Comparison of ENCODE assay signal across 2 cellular contexts in the genomic region with DNA sequence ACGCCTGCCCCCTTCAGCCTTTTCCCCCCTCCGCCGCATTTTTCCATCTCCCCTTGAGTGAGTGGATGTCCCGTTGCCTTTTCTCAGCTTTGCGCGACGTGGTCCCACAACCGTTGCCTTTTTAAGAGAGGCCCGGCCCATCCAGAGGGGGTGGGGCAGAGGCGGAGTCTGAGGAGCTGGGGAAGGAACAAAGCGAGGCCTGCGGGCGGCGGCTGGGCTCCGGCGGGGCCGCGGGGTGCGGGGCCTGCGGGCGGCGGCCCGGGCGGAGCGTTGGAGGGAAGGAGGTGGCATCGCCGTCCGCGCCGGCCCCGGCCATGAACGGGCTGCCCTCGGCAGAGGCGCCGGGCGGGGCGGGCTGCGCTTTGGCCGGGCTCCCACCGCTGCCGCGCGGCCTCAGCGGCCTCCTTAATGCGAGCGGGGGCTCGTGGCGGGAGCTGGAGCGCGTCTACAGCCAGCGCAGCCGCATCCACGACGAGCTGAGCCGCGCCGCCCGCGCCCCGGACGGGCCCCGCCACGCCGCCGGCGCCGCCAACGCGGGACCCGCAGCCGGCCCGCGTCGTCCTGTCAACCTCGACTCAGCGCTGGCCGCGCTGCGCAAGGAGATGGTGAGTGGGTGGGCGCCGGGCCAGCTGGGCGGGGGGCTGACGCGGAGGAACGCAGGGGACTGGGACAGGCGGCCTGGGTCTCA.
TF ChIP-seq lines count a peak whose summit lies in the region.

A gene (plus strand): TSS at position 183 of the 688 bp plus-strand sequence. CDS start 132 bp downstream, at position 315.

TF ChIP-seq in HEK293, 187 proteins besides CTCF, POLR2A, EP300 and RAD21:
- TF ChIP-seq KLF10 (tag by site-specific recombination; IDR thresholded peaks at IDR 0.05) = peak; percentile 78; the same call in 1 of the 2 replicates
- peak; percentile 72 for TF ChIP-seq SP3 (tag by site-specific recombination; IDR thresholded peaks at IDR 0.05)
- no peak for TF ChIP-seq ZFP3 (tag by site-specific recombination; IDR thresholded peaks at IDR 0.05; ENCODE audit: low read depth)
- TF ChIP-seq, protein P1, sequence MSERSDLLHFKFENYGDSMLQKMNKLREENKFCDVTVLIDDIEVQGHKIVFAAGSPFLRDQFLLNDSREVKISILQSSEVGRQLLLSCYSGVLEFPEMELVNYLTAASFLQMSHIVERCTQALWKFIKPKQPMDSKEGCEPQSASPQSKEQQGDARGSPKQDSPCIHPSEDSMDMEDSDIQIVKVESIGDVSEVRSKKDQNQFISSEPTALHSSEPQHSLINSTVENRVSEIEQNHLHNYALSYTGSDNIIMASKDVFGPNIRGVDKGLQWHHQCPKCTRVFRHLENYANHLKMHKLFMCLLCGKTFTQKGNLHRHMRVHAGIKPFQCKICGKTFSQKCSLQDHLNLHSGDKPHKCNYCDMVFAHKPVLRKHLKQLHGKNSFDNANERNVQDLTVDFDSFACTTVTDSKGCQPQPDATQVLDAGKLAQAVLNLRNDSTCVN (tag by site-specific recombination; optimal IDR thresholded peaks at IDR 0.05) = peak; percentile 14
- TF ChIP-seq ZNF140 (tag by site-specific recombination; IDR thresholded peaks at IDR 0.05) = no peak
- peak; percentile 46; the same call in 1 of the 2 replicates for TF ChIP-seq ZBTB8A (tag by site-specific recombination; IDR thresholded peaks at IDR 0.05)
- TF ChIP-seq FEZF1 (tag by site-specific recombination; IDR thresholded peaks at IDR 0.05) = 0 out of 2 replicates have a peak, but pooled peaks have one; percentile 13
- TF ChIP-seq, protein P2, sequence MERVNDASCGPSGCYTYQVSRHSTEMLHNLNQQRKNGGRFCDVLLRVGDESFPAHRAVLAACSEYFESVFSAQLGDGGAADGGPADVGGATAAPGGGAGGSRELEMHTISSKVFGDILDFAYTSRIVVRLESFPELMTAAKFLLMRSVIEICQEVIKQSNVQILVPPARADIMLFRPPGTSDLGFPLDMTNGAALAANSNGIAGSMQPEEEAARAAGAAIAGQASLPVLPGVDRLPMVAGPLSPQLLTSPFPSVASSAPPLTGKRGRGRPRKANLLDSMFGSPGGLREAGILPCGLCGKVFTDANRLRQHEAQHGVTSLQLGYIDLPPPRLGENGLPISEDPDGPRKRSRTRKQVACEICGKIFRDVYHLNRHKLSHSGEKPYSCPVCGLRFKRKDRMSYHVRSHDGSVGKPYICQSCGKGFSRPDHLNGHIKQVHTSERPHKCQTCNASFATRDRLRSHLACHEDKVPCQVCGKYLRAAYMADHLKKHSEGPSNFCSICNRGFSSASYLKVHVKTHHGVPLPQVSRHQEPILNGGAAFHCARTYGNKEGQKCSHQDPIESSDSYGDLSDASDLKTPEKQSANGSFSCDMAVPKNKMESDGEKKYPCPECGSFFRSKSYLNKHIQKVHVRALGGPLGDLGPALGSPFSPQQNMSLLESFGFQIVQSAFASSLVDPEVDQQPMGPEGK (tag by site-specific recombination; IDR thresholded peaks at IDR 0.05) = 0 out of 2 replicates have a peak, but pooled peaks have one; percentile 22
- peak; percentile 100 for TF ChIP-seq ZFP69B (tag by site-specific recombination; IDR thresholded peaks at IDR 0.05)
- 0 out of 2 replicates have a peak, but pooled peaks have one; percentile 16 for TF ChIP-seq ZFHX2 (tag by site-specific recombination; conservative IDR thresholded peaks at IDR 0.05)
- TF ChIP-seq HOXA7 (CRISPR knock-in tag; IDR thresholded peaks at IDR 0.05; ENCODE audit: borderline replicate concordance) = no peak
- TF ChIP-seq ZNF394 (tag by site-specific recombination; IDR thresholded peaks at IDR 0.05; ENCODE audit: borderline replicate concordance) = no peak
- TF ChIP-seq KLF7 (tag by site-specific recombination; IDR thresholded peaks at IDR 0.05; ENCODE audit: borderline replicate concordance) = no peak
- TF ChIP-seq KLF9 (tag by site-specific recombination; IDR thresholded peaks at IDR 0.05; ENCODE audit: low read depth) = peak; percentile 75; the same call in 1 of the 2 replicates
- TF ChIP-seq, protein P3, sequence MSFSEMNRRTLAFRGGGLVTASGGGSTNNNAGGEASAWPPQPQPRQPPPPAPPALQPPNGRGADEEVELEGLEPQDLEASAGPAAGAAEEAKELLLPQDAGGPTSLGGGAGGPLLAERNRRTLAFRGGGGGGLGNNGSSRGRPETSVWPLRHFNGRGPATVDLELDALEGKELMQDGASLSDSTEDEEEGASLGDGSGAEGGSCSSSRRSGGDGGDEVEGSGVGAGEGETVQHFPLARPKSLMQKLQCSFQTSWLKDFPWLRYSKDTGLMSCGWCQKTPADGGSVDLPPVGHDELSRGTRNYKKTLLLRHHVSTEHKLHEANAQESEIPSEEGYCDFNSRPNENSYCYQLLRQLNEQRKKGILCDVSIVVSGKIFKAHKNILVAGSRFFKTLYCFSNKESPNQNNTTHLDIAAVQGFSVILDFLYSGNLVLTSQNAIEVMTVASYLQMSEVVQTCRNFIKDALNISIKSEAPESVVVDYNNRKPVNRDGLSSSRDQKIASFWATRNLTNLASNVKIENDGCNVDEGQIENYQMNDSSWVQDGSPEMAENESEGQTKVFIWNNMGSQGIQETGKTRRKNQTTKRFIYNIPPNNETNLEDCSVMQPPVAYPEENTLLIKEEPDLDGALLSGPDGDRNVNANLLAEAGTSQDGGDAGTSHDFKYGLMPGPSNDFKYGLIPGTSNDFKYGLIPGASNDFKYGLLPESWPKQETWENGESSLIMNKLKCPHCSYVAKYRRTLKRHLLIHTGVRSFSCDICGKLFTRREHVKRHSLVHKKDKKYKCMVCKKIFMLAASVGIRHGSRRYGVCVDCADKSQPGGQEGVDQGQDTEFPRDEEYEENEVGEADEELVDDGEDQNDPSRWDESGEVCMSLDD (tag by site-specific recombination; IDR thresholded peaks at IDR 0.05) = no peak
- TF ChIP-seq SP2 (tag by site-specific recombination; IDR thresholded peaks at IDR 0.05) = peak; percentile 38; the same call in 1 of the 2 replicates
- TF ChIP-seq SP7 (tag by site-specific recombination; IDR thresholded peaks at IDR 0.05) = 0 out of 2 replicates have a peak, but pooled peaks have one; percentile 17
- TF ChIP-seq, protein P4, sequence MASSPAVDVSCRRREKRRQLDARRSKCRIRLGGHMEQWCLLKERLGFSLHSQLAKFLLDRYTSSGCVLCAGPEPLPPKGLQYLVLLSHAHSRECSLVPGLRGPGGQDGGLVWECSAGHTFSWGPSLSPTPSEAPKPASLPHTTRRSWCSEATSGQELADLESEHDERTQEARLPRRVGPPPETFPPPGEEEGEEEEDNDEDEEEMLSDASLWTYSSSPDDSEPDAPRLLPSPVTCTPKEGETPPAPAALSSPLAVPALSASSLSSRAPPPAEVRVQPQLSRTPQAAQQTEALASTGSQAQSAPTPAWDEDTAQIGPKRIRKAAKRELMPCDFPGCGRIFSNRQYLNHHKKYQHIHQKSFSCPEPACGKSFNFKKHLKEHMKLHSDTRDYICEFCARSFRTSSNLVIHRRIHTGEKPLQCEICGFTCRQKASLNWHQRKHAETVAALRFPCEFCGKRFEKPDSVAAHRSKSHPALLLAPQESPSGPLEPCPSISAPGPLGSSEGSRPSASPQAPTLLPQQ (tag by site-specific recombination; IDR thresholded peaks at IDR 0.05) = peak; percentile 100

TF ChIP-seq in H1, 55 proteins besides CTCF, POLR2A, EP300 and RAD21 (continues in another document):
- no peak for TF ChIP-seq TAF7 (optimal IDR thresholded peaks at IDR 0.05; ENCODE audit: borderline replicate concordance, low read depth, low read length)
- TF ChIP-seq ZNF274 (IDR thresholded peaks at IDR 0.05; ENCODE audit: borderline replicate concordance, extremely low read depth, low read length) = no peak
- TF ChIP-seq RNF2 (IDR thresholded peaks at IDR 0.05; ENCODE audit: borderline replicate concordance, low read depth, low read length, missing control alignments, poor library complexity, severe bottlenecking) = no peak
- TF ChIP-seq SP4 (IDR thresholded peaks at IDR 0.05; ENCODE audit: low read length) = 0 out of 2 replicates have a peak, but pooled peaks have one; percentile 27
- no peak for TF ChIP-seq CBX8 (IDR thresholded peaks at IDR 0.05; ENCODE audit: borderline replicate concordance, low read depth, low read length)
- no peak for TF ChIP-seq GTF2F1 (IDR thresholded peaks at IDR 0.05; ENCODE audit: borderline replicate concordance, low read depth, low read length)
- no peak for TF ChIP-seq SIX5 (IDR thresholded peaks at IDR 0.05; ENCODE audit: low read depth, low read length)
- TF ChIP-seq JUN (IDR thresholded peaks at IDR 0.05; ENCODE audit: low read depth, low read length) = no peak
- TF ChIP-seq CHD2 (IDR thresholded peaks at IDR 0.05; ENCODE audit: low read length) = no peak
- no peak for TF ChIP-seq RFX5 (IDR thresholded peaks at IDR 0.05; ENCODE audit: borderline replicate concordance, low read depth, low read length)
- TF ChIP-seq, protein P5, sequence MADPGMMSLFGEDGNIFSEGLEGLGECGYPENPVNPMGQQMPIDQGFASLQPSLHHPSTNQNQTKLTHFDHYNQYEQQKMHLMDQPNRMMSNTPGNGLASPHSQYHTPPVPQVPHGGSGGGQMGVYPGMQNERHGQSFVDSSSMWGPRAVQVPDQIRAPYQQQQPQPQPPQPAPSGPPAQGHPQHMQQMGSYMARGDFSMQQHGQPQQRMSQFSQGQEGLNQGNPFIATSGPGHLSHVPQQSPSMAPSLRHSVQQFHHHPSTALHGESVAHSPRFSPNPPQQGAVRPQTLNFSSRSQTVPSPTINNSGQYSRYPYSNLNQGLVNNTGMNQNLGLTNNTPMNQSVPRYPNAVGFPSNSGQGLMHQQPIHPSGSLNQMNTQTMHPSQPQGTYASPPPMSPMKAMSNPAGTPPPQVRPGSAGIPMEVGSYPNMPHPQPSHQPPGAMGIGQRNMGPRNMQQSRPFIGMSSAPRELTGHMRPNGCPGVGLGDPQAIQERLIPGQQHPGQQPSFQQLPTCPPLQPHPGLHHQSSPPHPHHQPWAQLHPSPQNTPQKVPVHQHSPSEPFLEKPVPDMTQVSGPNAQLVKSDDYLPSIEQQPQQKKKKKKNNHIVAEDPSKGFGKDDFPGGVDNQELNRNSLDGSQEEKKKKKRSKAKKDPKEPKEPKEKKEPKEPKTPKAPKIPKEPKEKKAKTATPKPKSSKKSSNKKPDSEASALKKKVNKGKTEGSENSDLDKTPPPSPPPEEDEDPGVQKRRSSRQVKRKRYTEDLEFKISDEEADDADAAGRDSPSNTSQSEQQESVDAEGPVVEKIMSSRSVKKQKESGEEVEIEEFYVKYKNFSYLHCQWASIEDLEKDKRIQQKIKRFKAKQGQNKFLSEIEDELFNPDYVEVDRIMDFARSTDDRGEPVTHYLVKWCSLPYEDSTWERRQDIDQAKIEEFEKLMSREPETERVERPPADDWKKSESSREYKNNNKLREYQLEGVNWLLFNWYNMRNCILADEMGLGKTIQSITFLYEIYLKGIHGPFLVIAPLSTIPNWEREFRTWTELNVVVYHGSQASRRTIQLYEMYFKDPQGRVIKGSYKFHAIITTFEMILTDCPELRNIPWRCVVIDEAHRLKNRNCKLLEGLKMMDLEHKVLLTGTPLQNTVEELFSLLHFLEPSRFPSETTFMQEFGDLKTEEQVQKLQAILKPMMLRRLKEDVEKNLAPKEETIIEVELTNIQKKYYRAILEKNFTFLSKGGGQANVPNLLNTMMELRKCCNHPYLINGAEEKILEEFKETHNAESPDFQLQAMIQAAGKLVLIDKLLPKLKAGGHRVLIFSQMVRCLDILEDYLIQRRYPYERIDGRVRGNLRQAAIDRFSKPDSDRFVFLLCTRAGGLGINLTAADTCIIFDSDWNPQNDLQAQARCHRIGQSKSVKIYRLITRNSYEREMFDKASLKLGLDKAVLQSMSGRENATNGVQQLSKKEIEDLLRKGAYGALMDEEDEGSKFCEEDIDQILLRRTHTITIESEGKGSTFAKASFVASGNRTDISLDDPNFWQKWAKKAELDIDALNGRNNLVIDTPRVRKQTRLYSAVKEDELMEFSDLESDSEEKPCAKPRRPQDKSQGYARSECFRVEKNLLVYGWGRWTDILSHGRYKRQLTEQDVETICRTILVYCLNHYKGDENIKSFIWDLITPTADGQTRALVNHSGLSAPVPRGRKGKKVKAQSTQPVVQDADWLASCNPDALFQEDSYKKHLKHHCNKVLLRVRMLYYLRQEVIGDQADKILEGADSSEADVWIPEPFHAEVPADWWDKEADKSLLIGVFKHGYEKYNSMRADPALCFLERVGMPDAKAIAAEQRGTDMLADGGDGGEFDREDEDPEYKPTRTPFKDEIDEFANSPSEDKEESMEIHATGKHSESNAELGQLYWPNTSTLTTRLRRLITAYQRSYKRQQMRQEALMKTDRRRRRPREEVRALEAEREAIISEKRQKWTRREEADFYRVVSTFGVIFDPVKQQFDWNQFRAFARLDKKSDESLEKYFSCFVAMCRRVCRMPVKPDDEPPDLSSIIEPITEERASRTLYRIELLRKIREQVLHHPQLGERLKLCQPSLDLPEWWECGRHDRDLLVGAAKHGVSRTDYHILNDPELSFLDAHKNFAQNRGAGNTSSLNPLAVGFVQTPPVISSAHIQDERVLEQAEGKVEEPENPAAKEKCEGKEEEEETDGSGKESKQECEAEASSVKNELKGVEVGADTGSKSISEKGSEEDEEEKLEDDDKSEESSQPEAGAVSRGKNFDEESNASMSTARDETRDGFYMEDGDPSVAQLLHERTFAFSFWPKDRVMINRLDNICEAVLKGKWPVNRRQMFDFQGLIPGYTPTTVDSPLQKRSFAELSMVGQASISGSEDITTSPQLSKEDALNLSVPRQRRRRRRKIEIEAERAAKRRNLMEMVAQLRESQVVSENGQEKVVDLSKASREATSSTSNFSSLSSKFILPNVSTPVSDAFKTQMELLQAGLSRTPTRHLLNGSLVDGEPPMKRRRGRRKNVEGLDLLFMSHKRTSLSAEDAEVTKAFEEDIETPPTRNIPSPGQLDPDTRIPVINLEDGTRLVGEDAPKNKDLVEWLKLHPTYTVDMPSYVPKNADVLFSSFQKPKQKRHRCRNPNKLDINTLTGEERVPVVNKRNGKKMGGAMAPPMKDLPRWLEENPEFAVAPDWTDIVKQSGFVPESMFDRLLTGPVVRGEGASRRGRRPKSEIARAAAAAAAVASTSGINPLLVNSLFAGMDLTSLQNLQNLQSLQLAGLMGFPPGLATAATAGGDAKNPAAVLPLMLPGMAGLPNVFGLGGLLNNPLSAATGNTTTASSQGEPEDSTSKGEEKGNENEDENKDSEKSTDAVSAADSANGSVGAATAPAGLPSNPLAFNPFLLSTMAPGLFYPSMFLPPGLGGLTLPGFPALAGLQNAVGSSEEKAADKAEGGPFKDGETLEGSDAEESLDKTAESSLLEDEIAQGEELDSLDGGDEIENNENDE (IDR thresholded peaks at IDR 0.05; ENCODE audit: insufficient replicate concordance, low read length) = no peak
- no peak for TF ChIP-seq CBX5 (IDR thresholded peaks at IDR 0.05; ENCODE audit: low read depth, low read length)
- TF ChIP-seq SP2 (IDR thresholded peaks at IDR 0.05; ENCODE audit: low read length) = no peak
- TF ChIP-seq, protein P6, sequence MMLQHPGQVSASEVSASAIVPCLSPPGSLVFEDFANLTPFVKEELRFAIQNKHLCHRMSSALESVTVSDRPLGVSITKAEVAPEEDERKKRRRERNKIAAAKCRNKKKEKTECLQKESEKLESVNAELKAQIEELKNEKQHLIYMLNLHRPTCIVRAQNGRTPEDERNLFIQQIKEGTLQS (IDR thresholded peaks at IDR 0.05; ENCODE audit: insufficient read depth, low read depth, low read length) = no peak
- no peak for TF ChIP-seq TBP (IDR thresholded peaks at IDR 0.05; ENCODE audit: low read depth, low read length)
- peak in 1 of 2 experiments; percentile 19; a peak in 1 of 4 replicates for TF ChIP-seq SIN3A (conservative IDR thresholded peaks at IDR 0.05 in 1 of 2, IDR thresholded peaks at IDR 0.05 in 1 of 2; ENCODE audit: low read depth in 1 of 2, low read length in 2 of 2)
- TF ChIP-seq SUZ12 (IDR thresholded peaks at IDR 0.05; ENCODE audit: low read length) = no peak
- no peak for TF ChIP-seq POU5F1 (IDR thresholded peaks at IDR 0.05; ENCODE audit: low read depth, low read length)
- TF ChIP-seq BACH1 (IDR thresholded peaks at IDR 0.05; ENCODE audit: low read length) = no peak
- no peak for TF ChIP-seq SAP30 (IDR thresholded peaks at IDR 0.05; ENCODE audit: insufficient read depth, insufficient replicate concordance, low read length)
- TF ChIP-seq FOSL1 (IDR thresholded peaks at IDR 0.05; ENCODE audit: insufficient read depth, low read depth, low read length) = no peak
- TF ChIP-seq, protein P7, sequence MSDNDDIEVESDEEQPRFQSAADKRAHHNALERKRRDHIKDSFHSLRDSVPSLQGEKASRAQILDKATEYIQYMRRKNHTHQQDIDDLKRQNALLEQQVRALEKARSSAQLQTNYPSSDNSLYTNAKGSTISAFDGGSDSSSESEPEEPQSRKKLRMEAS (IDR thresholded peaks at IDR 0.05) = peak; percentile 25; the same call in 1 of the 2 replicates
